20 cellular contexts compared by ENCODE assay signal in genomic region chr15:31839388-31839787, GRCh38. TPM values are rescaled to one million over a fixed set of nuclear protein-coding genes. Genes with fewer than 3 reads are reported as not detected.
A peak's percentile ranks its signal among the peaks of the same experiment; 100 is the strongest.
DNase-seq lines count a peak whose midpoint lies in the region; ATAC-seq and TF ChIP-seq lines count a peak whose summit lies in the region.
"Had no signal": no experiment of that assay in that cellular context is flagged by ENCODE, and none has a peak within 500 bp of the region (broad histone marks: within the 10 kb centered on the region; RNA-seq: fewer than 3 reads in every experiment).

No MANE protein-coding gene starts in this region.

- H3K27ac ChIP-seq in cingulate gyrus (ENCODE audit: low read depth, low read length) (peak overlapping the region; percentile 66), layer of hippocampus (ENCODE audit: low read depth, low read length) (peak overlapping the region; percentile 44), substantia nigra (ENCODE audit: low read depth, low read length, poor library complexity, severe bottlenecking) (peak overlapping the region; percentile 78), lower lobe of right lung (no peak overlapping the region)
- H3K27ac ChIP-seq: BLaER1 treated with 17β-estradiol and CSF1 and Interleukin-3, amounts not matched to agents 10 nM and 100 nM had no signal

- intact Hi-C loops in lower lobe of right lung (cut with DNase I), result no loop called here

- H3K4me3 Mint-ChIP-seq in mesothelial cell of epicardium, result no peak overlapping the region
- H3K4me3 Mint-ChIP-seq: CD14-positive monocyte; CD4-positive, alpha-beta T cell; CD8-positive, alpha-beta memory T cell; HFFc6 had no signal

- H3K9me3 Mint-ChIP-seq in mesothelial cell of epicardium, result no peaks in the 10 kb centered on the region
- H3K9me3 Mint-ChIP-seq: CD4-positive, alpha-beta T cell; CD8-positive, alpha-beta memory T cell had no signal

- H3K27me3 ChIP-seq in layer of hippocampus (ENCODE audit: control insufficient read depth, insufficient read depth, low read length) (no peaks in the 10 kb centered on the region), lower lobe of right lung (ENCODE audit: low read depth) (no peaks in the 10 kb centered on the region)
- H3K27me3 ChIP-seq: BLaER1 treated with 17β-estradiol and CSF1 and Interleukin-3, amounts not matched to agents 10 nM and 100 nM had no signal

- no peak for ATAC-seq in lower lobe of right lung
- ATAC-seq: GM12878 had no signal

- H3K36me3 Mint-ChIP-seq in mesothelial cell of epicardium, result no peaks in the 10 kb centered on the region
- H3K36me3 Mint-ChIP-seq: CD14-positive monocyte; CD8-positive, alpha-beta memory T cell had no signal

- H3K9me3 ChIP-seq in lower lobe of right lung, result no peaks in the 10 kb centered on the region
- H3K9me3 ChIP-seq: BE2C; BLaER1 treated with 17β-estradiol and CSF1 and Interleukin-3, amounts not matched to agents 10 nM and 100 nM; HAP-1 had no signal

- TF ChIP-seq CTCF in mesothelial cell of epicardium (IDR thresholded peaks at IDR 0.05; ENCODE audit: unreplicated experiment), result no peak
- no peak for TF ChIP-seq CTCF in lower lobe of right lung (IDR thresholded peaks at IDR 0.05)

- DNase-seq in substantia nigra (lab: John Stamatoyannopoulos, UW) (no peak), mesothelial cell of epicardium (ENCODE audit: low spot score in 2 of 2, unreplicated experiment in 2 of 2) (no peak), lower lobe of right lung (no peak), Ammon's horn (ENCODE audit: low spot score) (no peak), 8988T (no peak)
- DNase-seq: BE2C; CD4-positive, alpha-beta T cell; CD8-positive, alpha-beta memory T cell; DMS 273 treated with DMSO at 0.1 percent for 48 hours; DMS79; EL; GDM1; GOT3; HFFc6 had no signal

- H3K36me3 ChIP-seq in lower lobe of right lung, result no peaks in the 10 kb centered on the region
- H3K36me3 ChIP-seq: BE2C; BLaER1 treated with 17β-estradiol and CSF1 and Interleukin-3, amounts not matched to agents 10 nM and 100 nM; HAP-1 had no signal

- peaks cover 6% of the 10 kb centered on the region for H3K27me3 Mint-ChIP-seq in mesothelial cell of epicardium (ENCODE audit: low read depth)

- no peak overlapping the region for H3K27ac Mint-ChIP-seq in mesothelial cell of epicardium
- H3K27ac Mint-ChIP-seq: CD14-positive monocyte; CD4-positive, alpha-beta T cell; CD8-positive, alpha-beta memory T cell; HFFc6 had no signal

- no peaks in the 10 kb centered on the region for H3K4me1 Mint-ChIP-seq in mesothelial cell of epicardium
- H3K4me1 Mint-ChIP-seq: CD14-positive monocyte; CD8-positive, alpha-beta memory T cell had no signal

- H3K4me1 ChIP-seq in lower lobe of right lung, result no peaks in the 10 kb centered on the region
- H3K4me1 ChIP-seq: BE2C; BLaER1 treated with 17β-estradiol and CSF1 and Interleukin-3, amounts not matched to agents 10 nM and 100 nM; HAP-1 had no signal

- H3K4me3 ChIP-seq in lower lobe of right lung, result no peak overlapping the region
- H3K4me3 ChIP-seq: BLaER1 treated with 17β-estradiol and CSF1 and Interleukin-3, amounts not matched to agents 10 nM and 100 nM; GM12878; HAP-1 had no signal

RNA-seq across cellular contexts. Expression of gene OTUD7A, which starts 31.1 kb away (rescaled TPM):
- total RNA-seq in mesothelial cell of epicardium (0.80 to 1.6 TPM (median 1.5 TPM) in 3 replicates), lower lobe of right lung (2.2 TPM)
